ENCODE assay signal across 1 cellular context in genomic region chr4:38860788-38861424, GRCh38.
TF ChIP-seq lines count a peak whose summit lies in the region.

No MANE protein-coding gene starts in this region.

TF ChIP-seq in A549, 52 proteins besides CTCF, POLR2A, EP300 and RAD21 (continued from another document):
- no peak for TF ChIP-seq USF2 (IDR thresholded peaks at IDR 0.05)
- TF ChIP-seq ATOH8 (CRISPR knock-in tag; IDR thresholded peaks at IDR 0.05; ENCODE audit: low read depth) = no peak
- no peak for TF ChIP-seq MAFK (IDR thresholded peaks at IDR 0.05; ENCODE audit: partially characterized antibody)
- TF ChIP-seq FOXS1 (CRISPR knock-in tag; IDR thresholded peaks at IDR 0.05) = no peak
